ENCODE assay signal across 1 cellular context in genomic region chr4:123599920-123600394, GRCh38.
TF ChIP-seq lines count a peak whose summit lies in the region.

No MANE protein-coding gene starts in this region.

TF ChIP-seq in IMR-90, 13 proteins besides CTCF, POLR2A, EP300 and RAD21 (continued from another document):
- no peak for TF ChIP-seq FOS (IDR thresholded peaks at IDR 0.05; ENCODE audit: low read depth, low read length)
